8 cellular contexts compared by ENCODE assay signal in the genomic region with DNA sequence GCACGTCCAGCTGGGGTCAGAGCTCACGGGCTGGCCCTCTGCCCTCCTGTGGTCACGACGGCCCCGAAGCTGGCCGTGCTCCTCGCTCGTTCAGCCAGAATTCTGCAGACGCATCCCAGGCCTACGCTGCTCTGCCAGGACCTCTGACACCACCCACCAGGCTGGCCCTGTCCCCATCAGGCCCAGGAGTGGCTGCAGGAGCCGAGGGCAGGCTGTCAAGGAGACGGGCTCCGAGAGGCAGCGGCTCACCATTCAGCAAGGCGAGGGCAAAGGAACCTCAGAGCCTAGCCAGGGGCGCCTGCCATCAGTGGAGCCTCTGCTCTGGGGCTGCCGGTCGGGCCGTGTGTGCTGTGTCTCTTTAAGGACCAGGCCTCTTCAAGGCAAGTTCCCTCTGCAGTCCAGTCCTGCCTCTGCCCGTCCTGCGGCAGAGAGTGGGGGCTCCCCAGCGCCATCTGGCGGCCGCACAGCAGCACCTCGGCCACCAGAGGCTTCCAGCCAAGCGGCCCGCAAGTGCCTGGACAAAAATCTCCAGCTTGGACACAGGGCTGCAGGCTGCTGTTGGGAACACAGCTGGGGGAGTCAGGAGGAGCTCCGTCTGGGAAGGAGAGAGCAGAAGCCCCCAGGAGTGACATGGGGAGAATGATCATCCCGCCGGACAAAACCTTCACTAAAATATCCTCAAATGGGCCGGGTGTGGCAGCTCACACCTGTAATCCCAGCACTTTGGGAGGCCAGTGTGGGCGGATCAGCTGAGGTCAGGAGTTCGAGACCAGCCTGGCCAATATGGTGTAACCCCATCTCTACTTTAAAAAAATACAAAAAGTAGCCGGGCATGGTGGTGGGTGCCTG. TPM values are rescaled to one million over a fixed set of nuclear protein-coding genes. Genes with fewer than 3 reads are reported as not detected.
DNase-seq lines count a peak whose midpoint lies in the region; ATAC-seq, FAIRE-seq and TF ChIP-seq lines count a peak whose summit lies in the region.

No MANE protein-coding gene starts in this region.

- H3K4me3 Mint-ChIP-seq in T-helper 17 cell: no peak overlapping the region

- peak overlapping the region; percentile 24 for H3K27ac ChIP-seq in angular gyrus (ENCODE audit: low read depth, low read length)
- H3K27ac ChIP-seq in left ventricle myocardium inferior (replicated peaks): peak overlapping the region; percentile 92

- intact Hi-C loops in left ventricle myocardium inferior (cut with micrococcal nuclease): loop anchor here (2.0 kb wide), 1 partner anchor 64 kb away; no protein-coding TSS in a partner anchor

- DNase-seq in ELF-1 (ENCODE audit: low read depth, low spot score) (peak; percentile 95), LNCaP clone FGC (ENCODE audit: low read depth) (peak; percentile 49), T-helper 17 cell (peak; percentile 65 to 74 (median 73)), left ventricle myocardium inferior (peak; percentile 86), pulmonary artery endothelial cell (ENCODE audit: low read depth, low spot score) (peak; percentile 51), urothelium cell line (ENCODE audit: low spot score) (peak; percentile 87)

- H3K27me3 ChIP-seq in left ventricle myocardium inferior (ENCODE audit: low read depth): no peaks in the 10 kb centered on the region

- peak; percentile 94 for ATAC-seq in T-helper 17 cell
- no peak for ATAC-seq in HG03045 (IDR thresholded peaks at IDR 0.05; ENCODE audit: unreplicated experiment)

- no peak overlapping the region for H3K27ac Mint-ChIP-seq in T-helper 17 cell

- peaks cover 15% of the 10 kb centered on the region for H3K27me3 Mint-ChIP-seq in T-helper 17 cell

- no peaks in the 10 kb centered on the region for H3K9me3 ChIP-seq in T-helper 17 cell (ENCODE audit: control insufficient read depth, low read length, poor library complexity, severe bottlenecking)
- H3K9me3 ChIP-seq in left ventricle myocardium inferior (replicated peaks): no peaks in the 10 kb centered on the region

- TF ChIP-seq CTCF in LNCaP clone FGC (IDR thresholded peaks at IDR 0.05; ENCODE audit: control insufficient read depth, extremely low read depth, insufficient read depth): peak; percentile 98
- peak; percentile 99 for TF ChIP-seq CTCF in left ventricle myocardium inferior (IDR thresholded peaks at IDR 0.05; ENCODE audit: borderline replicate concordance)

- peaks cover 8% of the 10 kb centered on the region for H3K4me1 Mint-ChIP-seq in T-helper 17 cell

- H3K4me3 ChIP-seq in LNCaP clone FGC (ENCODE audit: low read depth, low read length) (peak overlapping the region; percentile 33), left ventricle myocardium inferior (peak overlapping the region; percentile 63)

- H3K36me3 ChIP-seq in left ventricle myocardium inferior: no peaks in the 10 kb centered on the region

- no peak for FAIRE-seq in urothelium cell line (lab: Jason Lieb, UNC)

- H3K36me3 Mint-ChIP-seq in T-helper 17 cell (ENCODE audit: low read depth): no peaks in the 10 kb centered on the region

- peaks cover 75% of the 10 kb centered on the region for H3K4me1 ChIP-seq in left ventricle myocardium inferior

RNA-seq across cellular contexts. Expression of a gene that starts 7.4 kb away (rescaled TPM):
- total RNA-seq in T-helper 17 cell (100 to 1,000 TPM; 101 to 130 TPM), left ventricle myocardium inferior (170 TPM), pulmonary artery endothelial cell (56.6 and 57.8 TPM in 2 replicates)
